Comparison of ENCODE assay signal across 24 cellular contexts in the genomic region with DNA sequence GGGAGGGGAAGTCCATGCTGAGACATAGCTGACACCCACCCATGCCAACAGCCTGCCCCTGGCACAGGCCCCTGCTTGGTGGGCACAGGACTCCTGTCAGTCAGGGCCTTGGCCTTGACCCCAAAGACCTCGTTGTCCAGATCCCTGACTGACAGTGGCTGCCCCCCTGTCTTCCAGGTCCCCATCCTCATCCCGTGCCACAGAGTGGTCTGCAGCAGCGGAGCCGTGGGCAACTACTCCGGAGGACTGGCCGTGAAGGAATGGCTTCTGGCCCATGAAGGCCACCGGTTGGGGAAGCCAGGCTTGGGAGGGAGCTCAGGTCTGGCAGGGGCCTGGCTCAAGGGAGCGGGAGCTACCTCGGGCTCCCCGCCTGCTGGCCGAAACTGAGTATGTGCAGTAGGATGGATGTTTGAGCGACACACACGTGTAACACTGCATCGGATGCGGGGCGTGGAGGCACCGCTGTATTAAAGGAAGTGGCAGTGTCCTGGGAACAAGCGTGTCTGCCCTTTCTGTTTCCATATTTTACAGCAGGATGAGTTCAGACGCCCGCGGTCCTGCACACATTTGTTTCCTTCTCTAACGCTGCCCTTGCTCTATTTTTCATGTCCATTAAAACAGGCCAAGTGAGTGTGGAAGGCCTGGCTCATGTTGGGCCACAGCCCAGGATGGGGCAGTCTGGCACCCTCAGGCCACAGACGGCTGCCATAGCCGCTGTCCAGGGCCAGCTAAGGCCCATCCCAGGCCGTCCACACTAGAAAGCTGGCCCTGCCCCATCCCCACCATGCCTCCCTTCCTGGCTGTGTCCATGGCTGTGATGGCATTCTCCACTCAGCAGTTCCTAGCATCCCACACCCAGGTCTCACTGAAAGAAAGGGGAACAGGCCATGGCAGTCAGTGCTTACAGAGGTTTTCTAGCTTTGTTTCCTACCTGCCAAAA.
DNase-seq lines count a peak whose midpoint lies in the region; ATAC-seq and TF ChIP-seq lines count a peak whose summit lies in the region.
"Had no signal": no experiment of that assay in that cellular context is flagged by ENCODE, and none has a peak within 500 bp of the region (broad histone marks: within the 10 kb centered on the region; RNA-seq: fewer than 3 reads in every experiment).

No MANE protein-coding gene starts in this region.

- H4K8ac ChIP-seq in neuronal stem cell (ENCODE audit: low read depth, low read length), result no peak overlapping the region

- H3K9ac ChIP-seq in neuronal stem cell (ENCODE audit: low read depth, low read length, poor library complexity) (peak overlapping the region; percentile 50), MM.1S (ENCODE audit: low read length) (no peak overlapping the region)
- H3K9ac ChIP-seq: neural progenitor cell had no signal

- H2AK5ac ChIP-seq in neuronal stem cell (ENCODE audit: low read depth, low read length), result peak overlapping the region; percentile 20

- H3K4me2 ChIP-seq in neuronal stem cell (ENCODE audit: insufficient read depth, low read length, poor library complexity, severe bottlenecking), result no peak overlapping the region
- H3K4me2 ChIP-seq in MM.1S (ENCODE audit: low read depth, low read length), result no peak overlapping the region
- H3K4me2 ChIP-seq: neural progenitor cell had no signal

- no peak overlapping the region for H3K4me3 ChIP-seq in neuronal stem cell (ENCODE audit: low read length in 2 of 2)
- no peak overlapping the region for H3K4me3 ChIP-seq in tibial artery
- H3K4me3 ChIP-seq in MM.1S (ENCODE audit: low read length), result no peak overlapping the region
- H3K4me3 ChIP-seq: adrenal gland, body of pancreas, neural progenitor cell, skin epidermis had no signal

- H3K9me2 ChIP-seq in MM.1S (replicated peaks; ENCODE audit: insufficient read depth, low read length), result no peaks in the 10 kb centered on the region

- H2AFZ ChIP-seq in neuronal stem cell (ENCODE audit: low read length) (no peak overlapping the region), MM.1S (ENCODE audit: low read length) (no peak overlapping the region)
- H2AFZ ChIP-seq: neural progenitor cell had no signal

- H2BK15ac ChIP-seq in neuronal stem cell (ENCODE audit: low read length), result no peak overlapping the region

- H3K79me1 ChIP-seq in neuronal stem cell (ENCODE audit: low read depth, low read length), result no peaks in the 10 kb centered on the region

- peak; percentile 37 for DNase-seq in activated CD8-positive, alpha-beta memory T cell treated with anti-CD3 and anti-CD28 coated beads, Interleukin-2, amount 50 U/mL, for 48 hours
- peak; percentile 42 for DNase-seq in ecto neural progenitor cell (ENCODE audit: low spot score)
- DNase-seq in neuronal stem cell (ENCODE audit: low spot score), result no peak
- peak; percentile 14 to 51 for DNase-seq in tibial artery
- DNase-seq in MM.1S, result no peak
- DNase-seq in EL, result no peak
- no peak for DNase-seq in superior temporal gyrus (ENCODE audit: extremely low spot score)
- DNase-seq: activated CD4-positive, alpha-beta T cell treated with anti-CD3 and anti-CD28 coated beads for 4 hours; activated naive CD4-positive, alpha-beta T cell treated with anti-CD3 and anti-CD28 coated beads for 36 hours; activated T-cell treated with anti-CD3 and anti-CD28 coated beads, Interleukin-2, amount 50 U/mL, for 72 hours; effector CD8-positive, alpha-beta T cell; erythroblast; GOT3; kidney glomerular epithelial cell; NCI-H1105; NCI-H187 treated with DMSO at 0.1 percent for 48 hours; NCI-H524 treated with DMSO at 0.1 percent for 48 hours; Right ventricle myocardium superior had no signal

- intact Hi-C loops in tibial artery (cut with DNase I; ENCODE audit: low total_unique reads), result no loop called here

- H3K23ac ChIP-seq in neuronal stem cell (ENCODE audit: low read depth, low read length, poor library complexity), result no peak overlapping the region

- ATAC-seq in HG03159 (IDR thresholded peaks at IDR 0.05; ENCODE audit: unreplicated experiment), result no peak
- ATAC-seq: activated T-cell treated with anti-CD3 and anti-CD28 coated beads, Interleukin-2, amount 50 U/mL, for 72 hours; body of pancreas had no signal

- H3K14ac ChIP-seq in neuronal stem cell (ENCODE audit: low read length), result no peak overlapping the region

- H2BK5ac ChIP-seq in neuronal stem cell (ENCODE audit: low read length), result peak overlapping the region; percentile 62

- H3K27me3 ChIP-seq in neuronal stem cell (ENCODE audit: control insufficient read depth in 3 of 3, insufficient read depth in 3 of 3, low read depth in 1 of 3, low read length in 3 of 3), result no peaks in the 10 kb centered on the region
- no peaks in the 10 kb centered on the region for H3K27me3 ChIP-seq in tibial artery
- no peaks in the 10 kb centered on the region for H3K27me3 ChIP-seq in MM.1S (replicated peaks; ENCODE audit: insufficient read depth, low read length)
- H3K27me3 ChIP-seq: adrenal gland, body of pancreas, neural progenitor cell had no signal

- H3K9me3 ChIP-seq in neuronal stem cell (replicated peaks in 1 of 2; ENCODE audit: control insufficient read depth in 2 of 2, insufficient read depth in 1 of 2, low read depth in 1 of 2, low read length in 2 of 2) (no peaks in the 10 kb centered on the region), tibial artery (no peaks in the 10 kb centered on the region), MM.1S (replicated peaks; ENCODE audit: insufficient read depth, low read length) (no peaks in the 10 kb centered on the region)
- H3K9me3 ChIP-seq: adrenal gland, body of pancreas had no signal

- H3K79me2 ChIP-seq in MM.1S (ENCODE audit: low read length), result no peaks in the 10 kb centered on the region

- H3F3A ChIP-seq in MM.1S (ENCODE audit: insufficient read depth, low read length), result no peaks in the 10 kb centered on the region

- peak overlapping the region; percentile 65 for H3K18ac ChIP-seq in neuronal stem cell (ENCODE audit: low read length)

- no CpG with 5 or more reads among the region's 25 CpGs for WGBS in neuronal stem cell (ENCODE audit: extremely low coverage in 2 of 2, insufficient read length in 2 of 2, insufficient replicate concordance in 1 of 2), 2 donors

- no peak overlapping the region for H3K4ac ChIP-seq in neuronal stem cell (ENCODE audit: low read length)

- H2BK120ac ChIP-seq in neuronal stem cell (ENCODE audit: low read depth, low read length), result peak overlapping the region; percentile 30

- no peak overlapping the region for H2BK12ac ChIP-seq in neuronal stem cell (ENCODE audit: low read length)

- no peak overlapping the region for H3K27ac ChIP-seq in neuronal stem cell (replicated peaks; ENCODE audit: low read length)
- no peak overlapping the region for H3K27ac ChIP-seq in tibial artery
- no peak overlapping the region for H3K27ac ChIP-seq in MM.1S (ENCODE audit: low read length)
- H3K27ac ChIP-seq: adrenal gland, body of pancreas, C4-2B, neural progenitor cell, skin epidermis had no signal

- H3K36me3 ChIP-seq in neuronal stem cell (replicated peaks in 1 of 2; ENCODE audit: control insufficient read depth in 2 of 2, insufficient read depth in 2 of 2, low read length in 2 of 2) (no peaks in the 10 kb centered on the region), tibial artery (peaks cover 7 to 46% (median 28%) of the 10 kb centered on the region in 3 donors), MM.1S (replicated peaks; ENCODE audit: insufficient read depth, low read length) (no peaks in the 10 kb centered on the region)
- H3K36me3 ChIP-seq: adrenal gland, neural progenitor cell had no signal

- no peak overlapping the region for H4K91ac ChIP-seq in neuronal stem cell (ENCODE audit: low read depth, low read length, poor library complexity)

- no peak for TF ChIP-seq CTCF in tibial artery (IDR thresholded peaks at IDR 0.05)
- TF ChIP-seq CTCF in MM.1S (IDR thresholded peaks at IDR 0.05; ENCODE audit: low read length), result no peak

- peaks cover 0 to 5% of the 10 kb centered on the region in 2 donors for H3K4me1 ChIP-seq in neuronal stem cell (ENCODE audit: control insufficient read depth in 2 of 2, insufficient read depth in 1 of 2, low read depth in 1 of 2, low read length in 2 of 2)
- no peaks in the 10 kb centered on the region for H3K4me1 ChIP-seq in tibial artery
- no peaks in the 10 kb centered on the region for H3K4me1 ChIP-seq in MM.1S (ENCODE audit: low read length)
- H3K4me1 ChIP-seq: adrenal gland, body of pancreas, neural progenitor cell had no signal

- H4K20me1 ChIP-seq in MM.1S (ENCODE audit: insufficient read depth, low read length), result no peaks in the 10 kb centered on the region

Comparison
In these comparisons a context has a peak if more than half of its experiments do, and no peak if none do; other contexts are left out.
1. DNase-seq: peak in activated CD8-positive, alpha-beta memory T cell treated with anti-CD3 and anti-CD28 coated beads, Interleukin-2, amount 50 U/mL, for 48 hours (single experiment), ecto neural progenitor cell (single experiment) and tibial artery (2 of 2); none in neuronal stem cell (single experiment), MM.1S (single experiment), EL (single experiment) and superior temporal gyrus (single experiment).